In the genomic region with DNA sequence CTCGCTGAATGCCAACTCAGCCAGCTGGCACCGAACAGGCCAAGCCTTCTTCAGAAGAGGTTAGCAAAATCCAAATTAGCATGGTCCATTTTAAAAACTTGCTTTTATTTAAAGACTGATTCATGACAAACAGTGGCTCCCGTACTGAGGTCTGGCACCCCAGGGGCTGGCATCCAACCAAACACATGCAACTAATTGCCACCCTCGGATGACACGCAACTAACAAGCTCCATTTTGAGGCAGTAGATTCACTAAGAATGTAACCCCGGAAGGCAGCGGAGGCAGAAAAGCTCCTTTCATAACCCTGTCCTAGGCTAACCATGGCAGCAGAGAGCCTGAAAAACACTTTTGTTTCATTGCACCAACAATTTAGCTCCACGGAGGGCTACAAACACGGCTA, we compare ENCODE assay signal across 30 cellular contexts.
DNase-seq lines count a peak whose midpoint lies in the region; ATAC-seq, FAIRE-seq and TF ChIP-seq lines count a peak whose summit lies in the region.
"Had no signal": no experiment of that assay in that cellular context is flagged by ENCODE, and none has a peak within 500 bp of the region (broad histone marks: within the 10 kb centered on the region; RNA-seq: fewer than 3 reads in every experiment).

No MANE protein-coding gene starts in this region.

- H3K9me3 ChIP-seq in astrocyte (ENCODE audit: insufficient read depth, low read depth, low read length), result no peaks in the 10 kb centered on the region
- H3K9me3 ChIP-seq: right atrium auricular region, upper lobe of right lung had no signal

- peaks cover 2% of the 10 kb centered on the region for H3K9me3 Mint-ChIP-seq in astrocyte (ENCODE audit: unreplicated experiment)

- H3K27me3 Mint-ChIP-seq in astrocyte (ENCODE audit: low read depth, unreplicated experiment), result no peaks in the 10 kb centered on the region
- H3K27me3 Mint-ChIP-seq: activated CD4-positive, alpha-beta T cell treated with anti-CD3 and anti-CD28 coated beads, Interleukin-2, amount 10 ng/mL, durations not matched to agents 24 days and 14 days; activated naive CD8-positive, alpha-beta T cell treated with anti-CD3 and anti-CD28 coated beads, Interleukin-2, amount 50 U/mL, for 24 hours; naive B cell had no signal

- no peaks in the 10 kb centered on the region for H3K27me3 ChIP-seq in astrocyte (ENCODE audit: insufficient read depth, low read length)
- H3K27me3 ChIP-seq: brain microvascular endothelial cell, foreskin keratinocyte, right atrium auricular region, upper lobe of right lung had no signal

- no peak for TF ChIP-seq CTCF in astrocyte (IDR thresholded peaks at IDR 0.05; ENCODE audit: insufficient read depth, low read depth, low read length)

- no peak overlapping the region for H3K4me3 Mint-ChIP-seq in astrocyte (ENCODE audit: unreplicated experiment)
- H3K4me3 Mint-ChIP-seq: activated CD4-positive, alpha-beta T cell treated with anti-CD3 and anti-CD28 coated beads, Interleukin-2, amount 10 ng/mL, durations not matched to agents 24 days and 14 days; activated naive CD8-positive, alpha-beta T cell treated with anti-CD3 and anti-CD28 coated beads, Interleukin-2, amount 50 U/mL, for 24 hours; immature natural killer cell; naive B cell had no signal

- no peaks in the 10 kb centered on the region for H3K4me1 Mint-ChIP-seq in astrocyte (ENCODE audit: low read depth, unreplicated experiment)
- H3K4me1 Mint-ChIP-seq: activated CD4-positive, alpha-beta T cell treated with anti-CD3 and anti-CD28 coated beads, Interleukin-2, amount 10 ng/mL, durations not matched to agents 24 days and 14 days; activated naive CD8-positive, alpha-beta T cell treated with anti-CD3 and anti-CD28 coated beads, Interleukin-2, amount 50 U/mL, for 24 hours; immature natural killer cell; naive B cell had no signal

- no peak overlapping the region for H3K27ac ChIP-seq in astrocyte (ENCODE audit: low read depth, low read length)
- H3K27ac ChIP-seq: brain microvascular endothelial cell, foreskin keratinocyte, right atrium auricular region, upper lobe of right lung had no signal

- peak overlapping the region; percentile 37 for H3K4me2 ChIP-seq in astrocyte (ENCODE audit: low read length)

- H4K20me1 ChIP-seq in astrocyte (ENCODE audit: insufficient read depth, low read length), result no peaks in the 10 kb centered on the region

- H3K4me1 ChIP-seq in astrocyte (ENCODE audit: insufficient read depth, low read length), result no peaks in the 10 kb centered on the region
- H3K4me1 ChIP-seq: foreskin keratinocyte, right atrium auricular region, upper lobe of right lung had no signal

- no peaks in the 10 kb centered on the region for H3K36me3 Mint-ChIP-seq in astrocyte (ENCODE audit: low read depth, unreplicated experiment)
- H3K36me3 Mint-ChIP-seq: immature natural killer cell, naive B cell had no signal

- no peak for FAIRE-seq in astrocyte (lab: Jason Lieb, UNC)
- FAIRE-seq: GM12891 had no signal

- H3K4me3 ChIP-seq in astrocyte (ENCODE audit: insufficient read depth, low read depth, low read length), result no peak overlapping the region
- H3K4me3 ChIP-seq: right atrium auricular region, upper lobe of right lung had no signal

- peak; percentile 12 for DNase-seq in M059J (ENCODE audit: low read depth)
- no peak for DNase-seq in astrocyte (ENCODE audit: low read depth)
- peak; percentile 5 to 10 for DNase-seq in hippocampal formation (lab: John Stamatoyannopoulos, UW)
- peak; percentile 43 for DNase-seq in putamen (ENCODE audit: low spot score)
- no peak for DNase-seq in activated gamma-delta T cell treated with Interleukin-2 at 50 U/mL for 16 hours
- DNase-seq in RKO (ENCODE audit: low spot score), result no peak
- DNase-seq: activated CD4-positive, alpha-beta T cell treated with anti-CD3 and anti-CD28 coated beads, Interleukin-2, amount 10 ng/mL, durations not matched to agents 24 days and 14 days; activated gamma-delta T cell; activated naive CD8-positive, alpha-beta T cell treated with anti-CD3 and anti-CD28 coated beads, Interleukin-2, amount 50 U/mL, for 24 hours; activated T-cell treated with anti-CD3 and anti-CD28 coated beads, Interleukin-2, amount 50 U/mL, for 1 hour; brain microvascular endothelial cell; effector CD8-positive, alpha-beta T cell; EL; erythroblast; foreskin keratinocyte; immature natural killer cell; mesendoderm; naive B cell; NCI-H1436 treated with DMSO at 0.1 percent for 48 hours; NCI-H510A treated with DMSO at 0.1 percent for 48 hours; SIG-M5; stimulated activated CD4-positive, alpha-beta T cell treated with anti-CD3 and anti-CD28 coated beads, Interleukin-2, amount 100 ng/mL, for 24 hours; SW 1271; T-helper 9 cell; upper lobe of right lung had no signal

- H3K27ac Mint-ChIP-seq in astrocyte (ENCODE audit: unreplicated experiment), result no peak overlapping the region
- H3K27ac Mint-ChIP-seq: activated CD4-positive, alpha-beta T cell treated with anti-CD3 and anti-CD28 coated beads, Interleukin-2, amount 10 ng/mL, durations not matched to agents 24 days and 14 days; activated naive CD8-positive, alpha-beta T cell treated with anti-CD3 and anti-CD28 coated beads, Interleukin-2, amount 50 U/mL, for 24 hours; immature natural killer cell; naive B cell had no signal

- no peaks in the 10 kb centered on the region for H3K36me3 ChIP-seq in astrocyte (ENCODE audit: insufficient read depth, low read length)
- H3K36me3 ChIP-seq: brain microvascular endothelial cell, right atrium auricular region, upper lobe of right lung had no signal

- no peak for ATAC-seq in GM18520 (IDR thresholded peaks at IDR 0.05; ENCODE audit: unreplicated experiment)
- ATAC-seq: activated naive CD8-positive, alpha-beta T cell treated with anti-CD3 and anti-CD28 coated beads, Interleukin-2, amount 50 U/mL, for 24 hours; foreskin keratinocyte; left lobe of liver; Panc1; upper lobe of right lung had no signal

- no peak overlapping the region for H3K9ac ChIP-seq in astrocyte (ENCODE audit: low read length)

- H3K79me2 ChIP-seq in astrocyte (ENCODE audit: insufficient read depth, low read length), result no peaks in the 10 kb centered on the region

- H2AFZ ChIP-seq in astrocyte (ENCODE audit: low read depth, low read length), result peak overlapping the region; percentile 58

Comparison
In these comparisons a context has a peak if more than half of its experiments do, and no peak if none do; other contexts are left out.
1. DNase-seq: peak in M059J (single experiment), hippocampal formation (2 of 2) and putamen (single experiment); none in astrocyte (single experiment), activated gamma-delta T cell treated with Interleukin-2 at 50 U/mL for 16 hours (single experiment) and RKO (single experiment).